In the genomic region with DNA sequence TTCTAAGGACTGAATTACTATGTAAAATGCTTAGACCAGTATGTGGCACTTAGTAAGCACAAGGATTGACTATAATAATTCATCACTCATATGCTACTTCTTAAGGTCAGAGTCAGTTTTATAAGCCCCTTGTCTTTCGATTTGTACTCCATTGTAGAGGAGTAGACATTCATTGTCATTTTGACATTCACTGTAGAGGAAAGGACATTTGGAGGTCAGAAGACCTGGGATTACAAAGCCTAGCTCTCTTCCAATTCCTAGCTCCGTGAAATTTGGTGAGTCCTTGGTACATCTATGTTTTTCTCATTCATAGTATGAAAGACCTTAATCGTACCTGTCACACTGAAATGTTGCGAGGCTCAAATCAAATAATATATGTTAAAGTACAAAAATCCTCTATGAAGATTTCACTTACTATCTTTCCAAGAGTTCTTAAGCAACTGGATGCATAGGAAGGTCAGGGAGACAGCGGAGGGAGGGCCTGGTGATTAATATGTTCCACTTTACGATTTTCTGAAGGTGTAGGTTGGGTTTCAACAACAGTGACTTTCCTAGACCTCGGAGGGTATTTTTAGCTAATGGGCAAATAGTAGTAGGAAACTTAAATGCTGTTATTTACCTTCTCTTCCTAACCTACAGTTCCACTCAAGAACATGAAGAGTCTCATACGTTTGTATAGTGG, we compare ENCODE assay signal across 8 cellular contexts. TPM values are rescaled to one million over a fixed set of nuclear protein-coding genes. Genes with fewer than 3 reads are reported as not detected.
DNase-seq lines count a peak whose midpoint lies in the region; ATAC-seq and TF ChIP-seq lines count a peak whose summit lies in the region.

No MANE protein-coding gene starts in this region.

- H3K36me3 Mint-ChIP-seq in nephron (ENCODE audit: low read depth): peaks cover 23% of the 10 kb centered on the region

- peak; percentile 5 for DNase-seq in Caki2 (ENCODE audit: low read depth)
- no peak for DNase-seq in LNCaP clone FGC (ENCODE audit: low read depth)
- peak; percentile 17 for DNase-seq in dermis blood vessel endothelial cell
- DNase-seq in islet precursor cell: no peak
- DNase-seq in RPMI8226: no peak
- no peak for DNase-seq in GOT3 (lab: John Stamatoyannopoulos, UW)

- H3K27ac Mint-ChIP-seq in nephron: peak overlapping the region; percentile 96 to 99 (median 99)

- H3K4me3 ChIP-seq in LNCaP clone FGC (ENCODE audit: low read depth, low read length): peak overlapping the region; percentile 92

- ATAC-seq in GM19467 (IDR thresholded peaks at IDR 0.05; ENCODE audit: unreplicated experiment): no peak

- no peaks in the 10 kb centered on the region for H3K9me3 Mint-ChIP-seq in nephron

- H3K4me3 Mint-ChIP-seq in nephron: peak overlapping the region; percentile 92 to 96 (median 95)

- no peak for TF ChIP-seq CTCF in LNCaP clone FGC (IDR thresholded peaks at IDR 0.05; ENCODE audit: control insufficient read depth, extremely low read depth, insufficient read depth)
- TF ChIP-seq CTCF in nephron (IDR thresholded peaks at IDR 0.05; ENCODE audit: unreplicated experiment in 3 of 3): no peak

- H3K4me1 Mint-ChIP-seq in nephron: peaks cover 32% of the 10 kb centered on the region

- in situ Hi-C loops in Caki2 (cut with HindIII; ENCODE audit: low pct_unique_long_range_greater_than_20kb, low sequenced_read_pairs): no loop called here

- no peaks in the 10 kb centered on the region for H3K27me3 Mint-ChIP-seq in nephron (ENCODE audit: low read depth)

RNA-seq across cellular contexts. Expression of gene EMSY, which starts 1.4 kb away (rescaled TPM):
- 0.52 and 11.3 TPM in 2 replicates for total RNA-seq in Caki2 (2014; rRNA removed; shearing (Covaris generic); ENCODE audit: low replicate concordance)
- 9.6 and 21.4 TPM in 2 replicates for total RNA-seq in dermis blood vessel endothelial cell

Comparison
In these comparisons a context has a peak if more than half of its experiments do, and no peak if none do; other contexts are left out.
1. DNase-seq: peak in Caki2 (single experiment) and dermis blood vessel endothelial cell (single experiment); none in LNCaP clone FGC (single experiment), islet precursor cell (single experiment), RPMI8226 (single experiment) and GOT3 (single experiment).